Comparison of ENCODE assay signal across 8 cellular contexts in the genomic region with DNA sequence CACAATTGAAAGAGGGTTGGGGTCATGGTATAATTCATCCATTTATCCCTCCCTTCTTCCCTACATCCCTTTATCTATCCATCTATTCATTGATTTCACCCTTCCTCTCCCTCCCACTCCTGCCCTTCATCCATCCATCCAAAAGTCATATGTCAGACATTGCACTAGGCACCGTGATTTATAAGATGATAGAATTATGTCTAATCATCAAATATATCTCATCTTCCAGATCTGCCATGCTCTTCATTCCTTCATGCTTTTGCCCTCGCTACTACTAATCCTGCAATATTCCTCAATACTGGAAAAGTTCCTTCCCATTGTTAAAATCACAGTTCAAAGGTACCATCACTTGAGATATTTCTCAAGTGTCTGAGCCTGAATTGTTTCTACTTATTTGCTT.
"Had no signal": no experiment of that assay in that cellular context is flagged by ENCODE, and none has a peak within 500 bp of the region (broad histone marks: within the 10 kb centered on the region; RNA-seq: fewer than 3 reads in every experiment).

No MANE protein-coding gene starts in this region.

- DNase-seq: GM23248, GOT3, H9, HCEC 1CT, KG1 had no signal

- H3K9me3 Mint-ChIP-seq: H9 had no signal

- H3K27me3 Mint-ChIP-seq: IgD-negative memory B cell had no signal

- H3K36me3 Mint-ChIP-seq: IgD-negative memory B cell had no signal

- H2AFZ ChIP-seq: GM23248 had no signal

- H3K4me3 ChIP-seq: GM23248 had no signal

- H3K27ac ChIP-seq: GM23248 had no signal

- FAIRE-seq: H54, HTR-8/SVneo had no signal

- H3K4me3 Mint-ChIP-seq: H9, IgD-negative memory B cell had no signal

- H3K9ac ChIP-seq: GM23248 had no signal

- H3K27ac Mint-ChIP-seq: H9 had no signal

- H3K4me1 Mint-ChIP-seq: H9, IgD-negative memory B cell had no signal
